8 cellular contexts compared by ENCODE assay signal in the genomic region with DNA sequence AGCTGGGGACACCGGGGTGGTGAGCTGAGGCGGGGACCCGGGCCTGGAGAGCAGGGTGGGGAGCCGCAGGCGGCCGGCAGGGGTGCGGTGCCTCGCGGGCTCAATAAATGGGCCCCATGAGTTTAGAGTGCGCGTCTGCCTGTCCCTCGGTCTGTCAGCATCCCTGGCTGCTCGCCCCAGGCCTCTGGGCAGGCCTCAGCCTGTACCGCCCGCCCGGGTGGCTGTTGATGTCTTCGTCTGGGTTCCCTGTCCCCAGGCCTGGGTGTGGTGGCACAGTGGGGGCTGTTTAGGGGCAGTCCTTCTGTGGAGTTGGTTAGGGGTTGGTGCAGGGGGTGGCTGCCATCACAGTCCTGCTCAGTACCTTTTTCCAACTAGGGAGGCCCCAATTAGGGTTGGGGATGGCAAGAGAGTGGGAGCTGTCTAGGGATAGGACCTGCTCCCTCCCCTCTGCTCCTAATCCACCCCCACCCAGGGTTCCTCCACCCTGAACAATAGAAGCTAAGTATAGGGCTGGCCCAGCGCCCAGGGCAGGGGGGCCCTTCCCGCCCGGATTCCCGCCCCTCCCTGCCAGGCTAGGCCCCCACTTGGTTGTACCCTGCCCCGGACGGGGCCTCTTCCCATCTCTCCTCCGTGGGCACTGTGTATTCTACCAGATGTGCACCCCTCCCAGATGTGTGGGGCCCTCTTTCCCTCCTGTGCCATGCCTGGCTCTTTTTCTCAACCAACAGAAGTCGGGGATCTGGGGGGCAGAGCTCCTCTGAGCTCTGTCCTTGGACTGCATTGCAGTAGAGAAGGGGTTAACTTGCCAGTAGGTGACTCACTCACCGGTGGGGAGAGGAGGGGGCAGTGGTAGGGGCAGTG. TPM values are rescaled to one million over a fixed set of nuclear protein-coding genes. Genes with fewer than 3 reads are reported as not detected.
DNase-seq lines count a peak whose midpoint lies in the region; ATAC-seq, FAIRE-seq and TF ChIP-seq lines count a peak whose summit lies in the region.

No MANE protein-coding gene starts in this region.

- H3K27ac Mint-ChIP-seq in stimulated activated memory B cell treated with anti-CD40 and anti-IgM and Interleukin-4, amounts not matched to agents 10 μg/mL and 1 μg/mL and 100 μg/mL, for 72 hours = no peak overlapping the region

- H3K4me1 Mint-ChIP-seq in stimulated activated memory B cell treated with anti-CD40 and anti-IgM and Interleukin-4, amounts not matched to agents 10 μg/mL and 1 μg/mL and 100 μg/mL, for 72 hours = peaks cover 41% of the 10 kb centered on the region

- H3K36me3 ChIP-seq in kidney (ENCODE audit: control insufficient read depth in 1 of 2, insufficient read depth in 2 of 2, low read length in 2 of 2) = no peaks in the 10 kb centered on the region

- H3K9me3 ChIP-seq in kidney (ENCODE audit: control insufficient read depth in 1 of 2, low read length in 2 of 2) = no peaks in the 10 kb centered on the region

- peak overlapping the region in 1 of 2 donors; percentile 61 for H3K9ac ChIP-seq in kidney (ENCODE audit: low read length in 2 of 2)

- H3K27ac ChIP-seq in 22Rv1 (peak overlapping the region; percentile 89), kidney (ENCODE audit: low read depth in 2 of 2, low read length in 2 of 2) (peak overlapping the region; percentile 89 to 95)

- ATAC-seq in stimulated activated memory B cell treated with anti-CD40 and anti-IgM and Interleukin-4, amounts not matched to agents 10 μg/mL and 1 μg/mL and 100 μg/mL, for 72 hours = no peak
- no peak for ATAC-seq in GM18907 (IDR thresholded peaks at IDR 0.05; ENCODE audit: unreplicated experiment)

- peak overlapping the region; percentile 69 for H3K4me3 Mint-ChIP-seq in stimulated activated memory B cell treated with anti-CD40 and anti-IgM and Interleukin-4, amounts not matched to agents 10 μg/mL and 1 μg/mL and 100 μg/mL, for 72 hours

- FAIRE-seq in kidney (lab: Jason Lieb, UNC) (no peak), D721Med (lab: Jason Lieb, UNC) (no peak)

- no peaks in the 10 kb centered on the region for H3K9me3 Mint-ChIP-seq in stimulated activated memory B cell treated with anti-CD40 and anti-IgM and Interleukin-4, amounts not matched to agents 10 μg/mL and 1 μg/mL and 100 μg/mL, for 72 hours

- H3K36me3 Mint-ChIP-seq in stimulated activated memory B cell treated with anti-CD40 and anti-IgM and Interleukin-4, amounts not matched to agents 10 μg/mL and 1 μg/mL and 100 μg/mL, for 72 hours = peaks cover 5% of the 10 kb centered on the region

- peak overlapping the region; percentile 41 to 76 for H3K4me3 ChIP-seq in cardiac fibroblast (replicated peaks in 1 of 2; ENCODE audit: low read depth in 2 of 2, low read length in 2 of 2)
- H3K4me3 ChIP-seq in kidney (ENCODE audit: low read length in 2 of 2) = peak overlapping the region in 1 of 2 donors; percentile 44

- TF ChIP-seq CTCF in 22Rv1 (IDR thresholded peaks at IDR 0.05) (no peak), GM12873 (IDR thresholded peaks at IDR 0.05; ENCODE audit: insufficient read depth, low read depth, low read length, missing control alignments) (peak; percentile 36), cardiac fibroblast (IDR thresholded peaks at IDR 0.05; ENCODE audit: low read depth, low read length) (peak; percentile 4), kidney (IDR thresholded peaks at IDR 0.05; ENCODE audit: borderline replicate concordance, extremely low read depth, insufficient read depth) (no peak), D721Med (IDR thresholded peaks at IDR 0.05; ENCODE audit: insufficient read depth, missing control alignments) (no peak)

- peaks cover 51 to 56% of the 10 kb centered on the region in 2 donors for H3K4me1 ChIP-seq in kidney (ENCODE audit: control insufficient read depth in 1 of 2, insufficient read depth in 1 of 2, low read depth in 1 of 2, low read length in 2 of 2)

- H3K27me3 Mint-ChIP-seq in stimulated activated memory B cell treated with anti-CD40 and anti-IgM and Interleukin-4, amounts not matched to agents 10 μg/mL and 1 μg/mL and 100 μg/mL, for 72 hours = no peaks in the 10 kb centered on the region

- intact Hi-C loops in kidney (cut with DNase I) = no loop called here

- peak; percentile 28 for DNase-seq in NOMO-1 treated with dmso at 0.1 percent for 144 hours (lab: John Stamatoyannopoulos, UW; ENCODE audit: unreplicated experiment)
- peak; percentile 22 to 70 for DNase-seq in cardiac fibroblast (ENCODE audit: low read depth in 2 of 2)
- peak; percentile 89 for DNase-seq in kidney
- no peak for DNase-seq in D721Med (ENCODE audit: insufficient read length, low spot score)

RNA-seq across cellular contexts. Expression of gene CIC, which starts 12.4 kb away (rescaled TPM):
- 90.9 TPM for total RNA-seq in kidney
- polyA plus RNA-seq in kidney (ENCODE audit: insufficient read depth, low read depth, low replicate concordance) = 18.8 TPM

RNA-seq across cellular contexts. Expression of gene PRR19, which starts 20.5 kb away (rescaled TPM):
- total RNA-seq in kidney = 0.47 TPM
- 0.71 TPM for polyA plus RNA-seq in kidney (ENCODE audit: insufficient read depth, low read depth, low replicate concordance)

RNA-seq across cellular contexts. Expression of gene PAFAH1B3, which starts 21.0 kb away (rescaled TPM):
- total RNA-seq in kidney = 22.0 TPM
- polyA plus RNA-seq in kidney (ENCODE audit: insufficient read depth, low read depth, low replicate concordance) = 38.3 TPM

RNA-seq across cellular contexts. Expression of gene ERF, which starts 26.5 kb away (rescaled TPM):
- 61.2 TPM for total RNA-seq in kidney
- 31.1 TPM for polyA plus RNA-seq in kidney (ENCODE audit: insufficient read depth, low read depth, low replicate concordance)

RNA-seq across cellular contexts. Expression of gene TMEM145, which starts 31.7 kb away (rescaled TPM):
- not detected for total RNA-seq in kidney
- polyA plus RNA-seq in kidney (ENCODE audit: insufficient read depth, low read depth, low replicate concordance) = not detected

Comparison
In these comparisons a context has a peak if more than half of its experiments do, and no peak if none do; other contexts are left out.
1. CTCF ChIP-seq: peak in GM12873 (single experiment) and cardiac fibroblast (single experiment); none in 22Rv1 (single experiment), kidney (single experiment) and D721Med (single experiment).